Comparison of ENCODE assay signal across 24 cellular contexts in genomic region chr5:80884086-80884813, GRCh38.
A peak's percentile ranks its signal among the peaks of the same experiment; 100 is the strongest.
DNase-seq lines count a peak whose midpoint lies in the region; ATAC-seq and TF ChIP-seq lines count a peak whose summit lies in the region.
"Had no signal": no experiment of that assay in that cellular context is flagged by ENCODE, and none has a peak within 500 bp of the region (broad histone marks: within the 10 kb centered on the region; RNA-seq: fewer than 3 reads in every experiment).

No MANE protein-coding gene starts in this region.

- no peaks in the 10 kb centered on the region for H3K79me2 ChIP-seq in neural progenitor cell (ENCODE audit: low read depth)
- H3K79me2 ChIP-seq: parathyroid adenoma had no signal

- no peak overlapping the region for H3K4me2 ChIP-seq in neural progenitor cell

- no peaks in the 10 kb centered on the region for H3K27me3 ChIP-seq in CD4-positive, CD25-positive, alpha-beta regulatory T cell (ENCODE audit: control insufficient read depth, insufficient read depth, low read length)
- H3K27me3 ChIP-seq in neural progenitor cell (no peaks in the 10 kb centered on the region), gastroesophageal sphincter (no peaks in the 10 kb centered on the region)
- H3K27me3 ChIP-seq: colonic mucosa, foreskin keratinocyte, upper lobe of left lung had no signal

- peaks cover 0 to 2% (median 0%) of the 10 kb centered on the region in 7 donors for H3K9me3 Mint-ChIP-seq in CD4-positive, CD25-positive, alpha-beta regulatory T cell
- H3K9me3 Mint-ChIP-seq in neural progenitor cell, result no peaks in the 10 kb centered on the region
- H3K9me3 Mint-ChIP-seq: nephron had no signal

- H3K27ac Mint-ChIP-seq in CD4-positive, CD25-positive, alpha-beta regulatory T cell, result peak overlapping the region in 2 of 3 donors; percentile 18 to 75
- H3K27ac Mint-ChIP-seq in T-helper 17 cell (peak overlapping the region; percentile 2), neural progenitor cell (no peak overlapping the region)
- H3K27ac Mint-ChIP-seq: nephron had no signal

- H3F3A ChIP-seq in neural progenitor cell (ENCODE audit: low read depth), result no peaks in the 10 kb centered on the region

- peak; percentile 19 for DNase-seq in DMS53 (lab: John Stamatoyannopoulos, UW)
- DNase-seq in DMS53 treated with DMSO at 0.1 percent for 48 hours (lab: John Stamatoyannopoulos, UW; ENCODE audit: unreplicated experiment), result no peak
- DNase-seq in CD4-positive, CD25-positive, alpha-beta regulatory T cell, result no peak
- DNase-seq in T-helper 17 cell, result no peak
- DNase-seq in left kidney (ENCODE audit: low read depth, low spot score), result peak; percentile 33
- no peak for DNase-seq in neural progenitor cell (ENCODE audit: low spot score)
- DNase-seq: AML-193; colonic mucosa; effector memory CD4-positive, alpha-beta T cell; midbrain; NCI-H187; NCI-H2171 treated with DMSO at 0.1 percent for 48 hours; NCI-H526; SHP77 treated with DMSO at 0.1 percent for 48 hours; upper lobe of left lung had no signal

- TF ChIP-seq CTCF in neural progenitor cell (IDR thresholded peaks at IDR 0.05) (no peak), gastroesophageal sphincter (IDR thresholded peaks at IDR 0.05) (no peak)

- H3K36me3 ChIP-seq in CD4-positive, CD25-positive, alpha-beta regulatory T cell (ENCODE audit: control insufficient read depth, insufficient read depth, low read length), result peaks cover 2% of the 10 kb centered on the region
- H3K36me3 ChIP-seq in neural progenitor cell (no peaks in the 10 kb centered on the region), gastroesophageal sphincter (peaks cover 0 to 15% of the 10 kb centered on the region in 2 donors)
- H3K36me3 ChIP-seq: colonic mucosa had no signal

- TF ChIP-seq POLR2A in gastroesophageal sphincter (IDR thresholded peaks at IDR 0.05), result no peak

- no peaks in the 10 kb centered on the region for H4K20me1 ChIP-seq in neural progenitor cell (ENCODE audit: low read depth)

- H3K4me1 Mint-ChIP-seq in CD4-positive, CD25-positive, alpha-beta regulatory T cell, result peaks cover 0 to 11% (median 7%) of the 10 kb centered on the region in 4 donors
- H3K4me1 Mint-ChIP-seq in T-helper 17 cell, result peaks cover 2% of the 10 kb centered on the region
- H3K4me1 Mint-ChIP-seq in neural progenitor cell, result no peaks in the 10 kb centered on the region

- H3K27me3 Mint-ChIP-seq in CD4-positive, CD25-positive, alpha-beta regulatory T cell, result no peaks in the 10 kb centered on the region
- H3K27me3 Mint-ChIP-seq in T-helper 17 cell (no peaks in the 10 kb centered on the region), neural progenitor cell (ENCODE audit: insufficient read depth, low read depth) (no peaks in the 10 kb centered on the region)

- H3K4me3 ChIP-seq in CD4-positive, CD25-positive, alpha-beta regulatory T cell (ENCODE audit: low read depth, low read length), result no peak overlapping the region
- H3K4me3 ChIP-seq in neural progenitor cell (no peak overlapping the region), gastroesophageal sphincter (no peak overlapping the region)
- H3K4me3 ChIP-seq: colonic mucosa, upper lobe of left lung had no signal

- no peaks in the 10 kb centered on the region for H3K4me1 ChIP-seq in CD4-positive, CD25-positive, alpha-beta regulatory T cell (ENCODE audit: control insufficient read depth, insufficient read depth, low read length, poor library complexity, severe bottlenecking)
- H3K4me1 ChIP-seq in neural progenitor cell (no peaks in the 10 kb centered on the region), gastroesophageal sphincter (no peaks in the 10 kb centered on the region)
- H3K4me1 ChIP-seq: colonic mucosa, foreskin keratinocyte, parathyroid adenoma, upper lobe of left lung had no signal

- H3K4me3 Mint-ChIP-seq in CD4-positive, CD25-positive, alpha-beta regulatory T cell, result no peak overlapping the region
- H3K4me3 Mint-ChIP-seq in T-helper 17 cell (no peak overlapping the region), neural progenitor cell (no peak overlapping the region)
- H3K4me3 Mint-ChIP-seq: nephron had no signal

- WGBS in gastroesophageal sphincter (ENCODE audit: low coverage in 1 of 2), 2 donors, result 82 to 87% methylated on average over 3 of the region's 3 CpGs

- no peak overlapping the region for H2AFZ ChIP-seq in neural progenitor cell (replicated peaks)
- H2AFZ ChIP-seq: parathyroid adenoma had no signal

- H3K9me3 ChIP-seq in CD4-positive, CD25-positive, alpha-beta regulatory T cell (ENCODE audit: control insufficient read depth in 2 of 2, low read length in 2 of 2), result no peaks in the 10 kb centered on the region
- no peaks in the 10 kb centered on the region for H3K9me3 ChIP-seq in T-helper 17 cell (ENCODE audit: control insufficient read depth, low read length, poor library complexity, severe bottlenecking)
- no peaks in the 10 kb centered on the region for H3K9me3 ChIP-seq in neural progenitor cell (ENCODE audit: low read depth)
- H3K9me3 ChIP-seq in gastroesophageal sphincter, result no peaks in the 10 kb centered on the region
- H3K9me3 ChIP-seq: colonic mucosa, upper lobe of left lung had no signal

- no peak overlapping the region for H3K9ac ChIP-seq in neural progenitor cell
- H3K9ac ChIP-seq: parathyroid adenoma had no signal

- H3K27ac ChIP-seq in CD4-positive, CD25-positive, alpha-beta regulatory T cell (ENCODE audit: insufficient read depth, low read length, poor library complexity, severe bottlenecking), result no peak overlapping the region
- H3K27ac ChIP-seq in neural progenitor cell (no peak overlapping the region), gastroesophageal sphincter (no peak overlapping the region)
- H3K27ac ChIP-seq: 22Rv1, colonic mucosa, foreskin keratinocyte, parathyroid adenoma, upper lobe of left lung had no signal

- ATAC-seq in CD4-positive, CD25-positive, alpha-beta regulatory T cell (ENCODE audit: low read depth in 2 of 2), result no peak
- ATAC-seq in T-helper 17 cell (no peak), gastroesophageal sphincter (no peak), GM19467 (IDR thresholded peaks at IDR 0.05; ENCODE audit: unreplicated experiment) (no peak)
- ATAC-seq: esophagus mucosa, Panc1, sciatic nerve had no signal

- no peak for TF ChIP-seq EP300 in gastroesophageal sphincter (IDR thresholded peaks at IDR 0.05)

- H3K36me3 Mint-ChIP-seq in CD4-positive, CD25-positive, alpha-beta regulatory T cell, result peaks cover 27% of the 10 kb centered on the region
- H3K36me3 Mint-ChIP-seq in T-helper 17 cell (ENCODE audit: low read depth) (no peaks in the 10 kb centered on the region), neural progenitor cell (peaks cover 12% of the 10 kb centered on the region)

Comparison
In these comparisons a context has a peak if more than half of its experiments do, and no peak if none do; other contexts are left out.
1. DNase-seq: peak in DMS53 (single experiment) and left kidney (single experiment); none in DMS53 treated with DMSO at 0.1 percent for 48 hours (single experiment), CD4-positive, CD25-positive, alpha-beta regulatory T cell (0 of 3), T-helper 17 cell (0 of 3) and neural progenitor cell (single experiment).